ENCODE assay signal across 1 cellular context in genomic region chr16:25012525-25012991, GRCh38.
TF ChIP-seq lines count a peak whose summit lies in the region.

No MANE protein-coding gene starts in this region.

TF ChIP-seq in GM12878, 131 proteins besides CTCF, POLR2A, EP300 and RAD21 (continued from another document):
- TF ChIP-seq CUX1 (IDR thresholded peaks at IDR 0.05; ENCODE audit: insufficient replicate concordance, low read depth, low read length) (no peak), NR2F1 (conservative IDR thresholded peaks at IDR 0.05) (0 out of 2 replicates have a peak, but pooled peaks have one; percentile 26), LARP7 (IDR thresholded peaks at IDR 0.05) (no peak), RBBP5 (conservative IDR thresholded peaks at IDR 0.05) (no peak)
